14 cellular contexts compared by ENCODE assay signal in genomic region chr2:117523842-117524241, GRCh38.
"Had no signal": no experiment of that assay in that cellular context is flagged by ENCODE, and none has a peak within 500 bp of the region (broad histone marks: within the 10 kb centered on the region; RNA-seq: fewer than 3 reads in every experiment).

No MANE protein-coding gene starts in this region.

- H3K27ac ChIP-seq: colonic mucosa, foreskin keratinocyte, neutrophil, testis, tibial nerve had no signal

- H3K4me3 ChIP-seq: colonic mucosa, testis, tibial nerve had no signal

- ATAC-seq: foreskin keratinocyte; naive thymus-derived CD8-positive, alpha-beta T cell; sciatic nerve; stimulated activated naive B cell treated with anti-CD40 and anti-IgM and Interleukin-4, amounts not matched to agents 10 μg/mL and 1 μg/mL and 100 μg/mL, for 72 hours; stimulated activated naive CD8-positive, alpha-beta T cell treated with anti-CD3 and anti-CD28 coated beads, Interleukin-15, amount 100 ng/mL, for 72 hours had no signal

- DNase-seq: effector CD4-positive, alpha-beta T cell; endodermal cell; mammary epithelial cell; naive thymus-derived CD8-positive, alpha-beta T cell; stimulated activated CD4-positive, alpha-beta T cell treated with anti-CD3 and anti-CD28 coated beads, Interleukin-2, amount 100 ng/mL, for 24 hours; stimulated activated CD4-positive, alpha-beta T cell treated with anti-CD3 and anti-CD28 coated beads, Interleukin-4, amount 100 ng/mL, for 4 hours; stimulated activated naive B cell treated with anti-CD40 and anti-IgM and Interleukin-4, amounts not matched to agents 10 μg/mL and 1 μg/mL and 100 μg/mL, for 72 hours; stimulated activated naive CD8-positive, alpha-beta T cell treated with anti-CD3 and anti-CD28 coated beads, Interleukin-15, amount 100 ng/mL, for 72 hours had no signal
